Comparison of ENCODE assay signal across 11 cellular contexts in genomic region chr17:19940722-19941464, GRCh38. TPM values are rescaled to one million over a fixed set of nuclear protein-coding genes. Genes with fewer than 3 reads are reported as not detected.
DNase-seq lines count a peak whose midpoint lies in the region; ATAC-seq, FAIRE-seq and TF ChIP-seq lines count a peak whose summit lies in the region.
"Had no signal": no experiment of that assay in that cellular context is flagged by ENCODE, and none has a peak within 500 bp of the region (broad histone marks: within the 10 kb centered on the region; RNA-seq: fewer than 3 reads in every experiment).

No MANE protein-coding gene starts in this region.

- H3K9me3 Mint-ChIP-seq in CD8-positive, alpha-beta T cell = no peaks in the 10 kb centered on the region

- H3K27me3 Mint-ChIP-seq in CD8-positive, alpha-beta T cell (ENCODE audit: low read depth) = no peaks in the 10 kb centered on the region

- CTCF ChIA-PET in CD8-positive, alpha-beta T cell (lab: Charles Lee) = no interaction called here

- no peak overlapping the region for H3K4me3 ChIP-seq in CD8-positive, alpha-beta T cell (ENCODE audit: low read depth, low read length)
- no peak overlapping the region for H3K4me3 ChIP-seq in bronchial epithelial cell (ENCODE audit: low read depth, low read length)
- no peak overlapping the region for H3K4me3 ChIP-seq in lung
- H3K4me3 ChIP-seq in aorta (ENCODE audit: low read length in 2 of 2) = no peak overlapping the region

- no peak for TF ChIP-seq CTCF in CD8-positive, alpha-beta T cell (IDR thresholded peaks at IDR 0.05)
- TF ChIP-seq CTCF in bronchial epithelial cell (IDR thresholded peaks at IDR 0.05; ENCODE audit: insufficient read depth, low read length, severe bottlenecking) (no peak), lung (IDR thresholded peaks at IDR 0.05; ENCODE audit: control extremely low read depth, extremely low read depth) (no peak)

- DNase-seq in CD8-positive, alpha-beta T cell = no peak
- DNase-seq in HTR-8/SVneo (ENCODE audit: insufficient read length, low spot score) = no peak
- DNase-seq in bronchial epithelial cell (ENCODE audit: low read depth) = peak; percentile 54
- DNase-seq in lung (ENCODE audit: low spot score) = no peak
- DNase-seq in aorta = no peak
- no peak for DNase-seq in activated effector memory CD4-positive, alpha-beta T cell treated with anti-CD3 and anti-CD28 coated beads, Interleukin-2, amount 50 U/mL, for 16 hours
- DNase-seq: activated CD4-positive, alpha-beta T cell treated with anti-CD3 and anti-CD28 coated beads, Interleukin-2, amount 50 U/mL, for 48 hours had no signal

- H3K27ac ChIP-seq in CD8-positive, alpha-beta T cell (ENCODE audit: low read depth, low read length) = no peak overlapping the region
- H3K27ac ChIP-seq in lung (ENCODE audit: low read depth in 1 of 2, low read length in 1 of 2) (no peak overlapping the region), aorta (ENCODE audit: low read depth in 1 of 2, low read length in 2 of 2) (no peak overlapping the region)

- peak overlapping the region; percentile 15 for H3K27ac Mint-ChIP-seq in CD8-positive, alpha-beta T cell

- H3K36me3 ChIP-seq in CD8-positive, alpha-beta T cell (ENCODE audit: insufficient read depth, low read length) = peaks cover 33% of the 10 kb centered on the region
- H3K36me3 ChIP-seq in bronchial epithelial cell (ENCODE audit: control insufficient read depth, insufficient read depth, low read length) (peaks cover 9% of the 10 kb centered on the region), lung (ENCODE audit: control insufficient read depth in 2 of 2, insufficient read depth in 2 of 2, low read length in 2 of 2) (peaks cover 12 to 18% of the 10 kb centered on the region in 2 donors), aorta (ENCODE audit: control insufficient read depth in 1 of 2, insufficient read depth in 2 of 2, low read length in 1 of 2) (peaks cover 0 to 6% of the 10 kb centered on the region in 2 donors)

- FAIRE-seq in HTR-8/SVneo (lab: Jason Lieb, UNC) (peak; percentile 76), bronchial epithelial cell (lab: Jason Lieb, UNC) (no peak)
- FAIRE-seq: colon had no signal

- H3K4me3 Mint-ChIP-seq in CD8-positive, alpha-beta T cell = no peak overlapping the region

- no peak for ATAC-seq in CD8-positive, alpha-beta T cell
- peak; percentile 67 for ATAC-seq in lung (ENCODE audit: insufficient read depth, low FRiP score)
- ATAC-seq in aorta (ENCODE audit: low FRiP score) = no peak
- ATAC-seq in GM19328 (IDR thresholded peaks at IDR 0.05; ENCODE audit: unreplicated experiment) = no peak
- no peak for ATAC-seq in GM21526 (IDR thresholded peaks at IDR 0.05; ENCODE audit: low FRiP score, unreplicated experiment)
- ATAC-seq: sciatic nerve had no signal

- peaks cover 4% of the 10 kb centered on the region for H3K4me1 ChIP-seq in CD8-positive, alpha-beta T cell (ENCODE audit: insufficient read depth, low read length)
- peaks cover 2 to 5% of the 10 kb centered on the region in 2 donors for H3K4me1 ChIP-seq in lung (ENCODE audit: control insufficient read depth in 2 of 2, insufficient read depth in 2 of 2, low read length in 2 of 2)
- no peaks in the 10 kb centered on the region for H3K4me1 ChIP-seq in aorta (ENCODE audit: control insufficient read depth in 1 of 2, insufficient read depth in 2 of 2, low read length in 2 of 2)

- H3K27me3 ChIP-seq in CD8-positive, alpha-beta T cell (ENCODE audit: insufficient read depth, low read length) = no peaks in the 10 kb centered on the region
- H3K27me3 ChIP-seq in bronchial epithelial cell (ENCODE audit: control insufficient read depth, insufficient read depth, low read length) = no peaks in the 10 kb centered on the region
- no peaks in the 10 kb centered on the region for H3K27me3 ChIP-seq in lung (ENCODE audit: control insufficient read depth, insufficient read depth)
- H3K27me3 ChIP-seq in aorta (ENCODE audit: control insufficient read depth in 1 of 2, insufficient read depth in 2 of 2, low read length in 1 of 2) = no peaks in the 10 kb centered on the region

- 51 to 72% methylated on average over 4 of the region's 4 CpGs for WGBS in lung, 2 donors
- 46 to 56% methylated on average over 4 of the region's 4 CpGs for WGBS in aorta, 2 donors

- intact Hi-C loops in CD8-positive, alpha-beta T cell (cut with DNase I, micrococcal nuclease) = loop anchor here in 1 of 2 experiments (10.0 kb wide), 1 partner anchor 76 kb away; the partner anchor contains the start of gene ULK2
- intact Hi-C loops in aorta (cut with DNase I) = no loop called here

- H3K4me1 Mint-ChIP-seq in CD8-positive, alpha-beta T cell (ENCODE audit: low read depth) = peaks cover 37% of the 10 kb centered on the region

- POLR2A ChIA-PET in CD8-positive, alpha-beta T cell (lab: Charles Lee) = no interaction called here

- no peaks in the 10 kb centered on the region for H3K9me3 ChIP-seq in CD8-positive, alpha-beta T cell (ENCODE audit: low read length)
- H3K9me3 ChIP-seq in lung (ENCODE audit: control insufficient read depth in 2 of 2, insufficient read depth in 1 of 2, low read length in 1 of 2) (no peaks in the 10 kb centered on the region), aorta (ENCODE audit: control insufficient read depth, low read length) (no peaks in the 10 kb centered on the region)

- peaks cover 80% of the 10 kb centered on the region for H3K36me3 Mint-ChIP-seq in CD8-positive, alpha-beta T cell

RNA-seq across cellular contexts. Expression of gene AKAP10, which starts 36.7 kb away (rescaled TPM):
- total RNA-seq in CD8-positive, alpha-beta T cell = 10 to 100 TPM; 21.5 to 29.6 TPM
- total RNA-seq in bronchial epithelial cell (17.9 and 19.1 TPM in 2 replicates), lung (10 to 100 TPM; 38.1 to 49.8 TPM), aorta (10 to 100 TPM; 36.0 to 48.7 TPM)
- polyA plus RNA-seq in lung (10 to 100 TPM in 1 of 2 donors, 1 to 10 TPM in 1; 5.8 to 11.7 TPM), aorta (10 to 100 TPM in 1 of 2 donors, 1 to 10 TPM in 1; 5.8 to 15.3 TPM)
